ENCODE assay signal across 1 cellular context in the genomic region with DNA sequence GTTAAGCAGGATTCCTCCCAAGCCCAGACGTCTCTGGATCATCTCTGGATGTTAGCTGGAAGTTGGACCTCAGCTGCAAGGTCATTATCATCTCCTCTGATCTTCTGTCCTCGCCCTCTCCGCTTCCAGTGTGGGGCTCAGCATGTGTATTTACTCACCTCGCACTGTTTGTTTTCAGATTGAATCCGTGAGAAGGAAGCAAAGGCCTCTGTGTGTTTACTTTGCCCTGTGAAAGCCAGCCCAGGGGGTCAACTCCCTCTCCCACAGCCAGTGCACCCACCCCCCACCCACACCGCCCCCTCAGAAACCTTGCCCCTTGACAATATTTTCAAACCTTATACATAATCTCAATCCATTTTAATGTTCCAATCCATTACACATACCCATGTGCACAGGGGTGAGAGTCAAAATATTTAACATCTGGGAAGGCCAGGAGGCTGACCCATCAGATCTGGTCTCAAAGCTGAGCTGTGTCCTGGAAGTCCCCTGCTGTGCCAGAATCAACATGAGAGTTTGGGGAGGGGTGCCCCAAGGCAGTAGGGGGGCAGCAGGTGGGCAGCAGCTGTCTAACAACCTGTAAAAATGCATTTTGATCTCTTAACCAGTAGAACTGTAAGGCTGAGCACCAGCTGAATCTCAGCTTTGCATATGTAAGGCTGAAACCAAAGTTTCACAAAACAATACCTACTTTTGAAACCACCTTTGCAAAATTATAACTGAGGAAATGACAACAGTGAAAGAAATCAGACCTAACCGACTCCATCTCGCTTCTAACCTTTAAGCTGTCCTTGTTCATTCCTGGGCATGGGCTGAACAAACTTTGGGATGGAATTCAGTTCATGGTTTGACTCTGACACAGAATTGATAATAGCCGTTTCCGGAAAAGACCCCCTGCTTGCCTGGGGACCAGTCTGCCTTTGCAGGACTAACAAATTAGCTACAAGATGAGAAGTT.
A peak's percentile ranks its signal among the peaks of the same experiment; 100 is the strongest.
TF ChIP-seq lines count a peak whose summit lies in the region.

No MANE protein-coding gene starts in this region.

TF ChIP-seq in HepG2, 621 proteins besides CTCF, POLR2A, EP300 and RAD21 (continued from another document and continues in another):
- TF ChIP-seq CAMTA2 (CRISPR knock-in tag; IDR thresholded peaks at IDR 0.05; ENCODE audit: borderline replicate concordance): no peak; the same call in 1 of the 2 replicates
- TF ChIP-seq SRSF9 (IDR thresholded peaks at IDR 0.05; ENCODE audit: borderline replicate concordance, insufficient read depth, low read depth, low read length, poor library complexity, severe bottlenecking): no peak
- TF ChIP-seq, protein P1, sequence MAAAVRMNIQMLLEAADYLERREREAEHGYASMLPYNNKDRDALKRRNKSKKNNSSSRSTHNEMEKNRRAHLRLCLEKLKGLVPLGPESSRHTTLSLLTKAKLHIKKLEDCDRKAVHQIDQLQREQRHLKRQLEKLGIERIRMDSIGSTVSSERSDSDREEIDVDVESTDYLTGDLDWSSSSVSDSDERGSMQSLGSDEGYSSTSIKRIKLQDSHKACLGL (CRISPR knock-in tag; IDR thresholded peaks at IDR 0.05): no peak
- TF ChIP-seq HMGA1 (CRISPR knock-in tag; conservative IDR thresholded peaks at IDR 0.05): no peak
- TF ChIP-seq ZNF761 (CRISPR knock-in tag; conservative IDR thresholded peaks at IDR 0.05): 0 out of 2 replicates have a peak, but pooled peaks have one; percentile 44
- TF ChIP-seq, protein P2, sequence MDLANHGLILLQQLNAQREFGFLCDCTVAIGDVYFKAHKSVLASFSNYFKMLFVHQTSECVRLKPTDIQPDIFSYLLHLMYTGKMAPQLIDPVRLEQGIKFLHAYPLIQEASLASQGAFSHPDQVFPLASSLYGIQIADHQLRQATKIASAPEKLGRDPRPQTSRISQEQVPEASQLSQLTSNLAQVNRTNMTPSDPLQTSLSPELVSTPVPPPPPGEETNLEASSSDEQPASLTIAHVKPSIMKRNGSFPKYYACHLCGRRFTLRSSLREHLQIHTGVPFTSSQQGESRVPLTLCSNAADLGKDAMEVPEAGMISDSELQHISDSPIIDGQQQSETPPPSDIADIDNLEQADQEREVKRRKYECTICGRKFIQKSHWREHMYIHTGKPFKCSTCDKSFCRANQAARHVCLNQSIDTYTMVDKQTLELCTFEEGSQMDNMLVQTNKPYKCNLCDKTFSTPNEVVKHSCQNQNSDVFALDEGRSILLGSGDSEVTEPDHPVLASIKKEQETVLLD (CRISPR knock-in tag; IDR thresholded peaks at IDR 0.05; ENCODE audit: low read depth): no peak
- TF ChIP-seq ZNF513 (CRISPR knock-in tag; conservative IDR thresholded peaks at IDR 0.05): no peak
- TF ChIP-seq MTF1 (CRISPR knock-in tag; IDR thresholded peaks at IDR 0.05): no peak
- no peak for TF ChIP-seq NRL (CRISPR knock-in tag; IDR thresholded peaks at IDR 0.05; ENCODE audit: borderline replicate concordance)
- no peak for TF ChIP-seq ARHGAP35 (CRISPR knock-in tag; IDR thresholded peaks at IDR 0.05; ENCODE audit: borderline replicate concordance)
- TF ChIP-seq ZBTB38 (CRISPR knock-in tag; IDR thresholded peaks at IDR 0.05): no peak
- TF ChIP-seq REXO4 (CRISPR knock-in tag; IDR thresholded peaks at IDR 0.05; ENCODE audit: borderline replicate concordance): no peak
- TF ChIP-seq ZMYM3 (CRISPR knock-in tag; IDR thresholded peaks at IDR 0.05): peak; percentile 81
- no peak for TF ChIP-seq MTF2 (CRISPR knock-in tag; IDR thresholded peaks at IDR 0.05; ENCODE audit: borderline replicate concordance)
- TF ChIP-seq ZNF563 (CRISPR knock-in tag; IDR thresholded peaks at IDR 0.05): 0 out of 2 replicates have a peak, but pooled peaks have one; percentile 14
- no peak for TF ChIP-seq KDM5A (IDR thresholded peaks at IDR 0.05; ENCODE audit: borderline replicate concordance, low read length)
- TF ChIP-seq ZNF496 (CRISPR knock-in tag; IDR thresholded peaks at IDR 0.05; ENCODE audit: insufficient replicate concordance): no peak
- TF ChIP-seq, protein P3, sequence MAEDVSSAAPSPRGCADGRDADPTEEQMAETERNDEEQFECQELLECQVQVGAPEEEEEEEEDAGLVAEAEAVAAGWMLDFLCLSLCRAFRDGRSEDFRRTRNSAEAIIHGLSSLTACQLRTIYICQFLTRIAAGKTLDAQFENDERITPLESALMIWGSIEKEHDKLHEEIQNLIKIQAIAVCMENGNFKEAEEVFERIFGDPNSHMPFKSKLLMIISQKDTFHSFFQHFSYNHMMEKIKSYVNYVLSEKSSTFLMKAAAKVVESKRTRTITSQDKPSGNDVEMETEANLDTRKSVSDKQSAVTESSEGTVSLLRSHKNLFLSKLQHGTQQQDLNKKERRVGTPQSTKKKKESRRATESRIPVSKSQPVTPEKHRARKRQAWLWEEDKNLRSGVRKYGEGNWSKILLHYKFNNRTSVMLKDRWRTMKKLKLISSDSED (CRISPR knock-in tag; IDR thresholded peaks at IDR 0.05): no peak
- TF ChIP-seq ZNF160 (CRISPR knock-in tag; IDR thresholded peaks at IDR 0.05): no peak
- no peak for TF ChIP-seq ZFAT (CRISPR knock-in tag; conservative IDR thresholded peaks at IDR 0.05)
- TF ChIP-seq KLF13 (CRISPR knock-in tag; IDR thresholded peaks at IDR 0.05): no peak
- TF ChIP-seq TGIF2 (CRISPR knock-in tag; IDR thresholded peaks at IDR 0.05): 0 out of 2 replicates have a peak, but pooled peaks have one; percentile 15
- no peak for TF ChIP-seq ZXDC (CRISPR knock-in tag; IDR thresholded peaks at IDR 0.05)
- TF ChIP-seq ZNF644 (CRISPR knock-in tag; IDR thresholded peaks at IDR 0.05; ENCODE audit: low read depth): peak; percentile 57; the same call in 1 of the 2 replicates
- peak; percentile 51; the same call in 1 of the 2 replicates for TF ChIP-seq MAZ (IDR thresholded peaks at IDR 0.05; ENCODE audit: borderline replicate concordance, low read depth, low read length)
- TF ChIP-seq MAZ (CRISPR knock-in tag; IDR thresholded peaks at IDR 0.05; ENCODE audit: low read depth): 0 out of 2 replicates have a peak, but pooled peaks have one; percentile 12
- TF ChIP-seq ZNF710 (CRISPR knock-in tag; IDR thresholded peaks at IDR 0.05; ENCODE audit: borderline replicate concordance): peak; percentile 76; the same call in 1 of the 2 replicates
- TF ChIP-seq, protein P4, sequence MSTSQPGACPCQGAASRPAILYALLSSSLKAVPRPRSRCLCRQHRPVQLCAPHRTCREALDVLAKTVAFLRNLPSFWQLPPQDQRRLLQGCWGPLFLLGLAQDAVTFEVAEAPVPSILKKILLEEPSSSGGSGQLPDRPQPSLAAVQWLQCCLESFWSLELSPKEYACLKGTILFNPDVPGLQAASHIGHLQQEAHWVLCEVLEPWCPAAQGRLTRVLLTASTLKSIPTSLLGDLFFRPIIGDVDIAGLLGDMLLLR (CRISPR knock-in tag; IDR thresholded peaks at IDR 0.05): 0 out of 2 replicates have a peak, but pooled peaks have one; percentile 17
- TF ChIP-seq, protein P5, sequence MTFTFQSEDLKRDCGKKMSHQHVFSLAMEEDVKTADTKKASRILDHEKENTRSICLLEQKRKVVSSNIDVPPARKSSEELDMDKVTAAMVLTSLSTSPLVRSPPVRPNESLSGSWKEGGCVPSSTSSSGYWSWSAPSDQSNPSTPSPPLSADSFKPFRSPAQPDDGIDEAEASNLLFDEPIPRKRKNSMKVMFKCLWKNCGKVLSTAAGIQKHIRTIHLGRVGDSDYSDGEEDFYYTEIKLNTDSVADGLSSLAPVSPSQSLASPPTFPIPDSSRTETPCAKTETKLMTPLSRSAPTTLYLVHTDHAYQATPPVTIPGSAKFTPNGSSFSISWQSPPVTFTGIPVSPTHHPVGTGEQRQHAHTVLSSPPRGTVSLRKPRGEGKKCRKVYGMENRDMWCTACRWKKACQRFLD (CRISPR knock-in tag; IDR thresholded peaks at IDR 0.05; ENCODE audit: borderline replicate concordance): no peak
- no peak for TF ChIP-seq ZFP82 (CRISPR knock-in tag; IDR thresholded peaks at IDR 0.05; ENCODE audit: borderline replicate concordance)
- peak; percentile 89 for TF ChIP-seq ARNTL (CRISPR knock-in tag; IDR thresholded peaks at IDR 0.05)
- TF ChIP-seq, protein P6, sequence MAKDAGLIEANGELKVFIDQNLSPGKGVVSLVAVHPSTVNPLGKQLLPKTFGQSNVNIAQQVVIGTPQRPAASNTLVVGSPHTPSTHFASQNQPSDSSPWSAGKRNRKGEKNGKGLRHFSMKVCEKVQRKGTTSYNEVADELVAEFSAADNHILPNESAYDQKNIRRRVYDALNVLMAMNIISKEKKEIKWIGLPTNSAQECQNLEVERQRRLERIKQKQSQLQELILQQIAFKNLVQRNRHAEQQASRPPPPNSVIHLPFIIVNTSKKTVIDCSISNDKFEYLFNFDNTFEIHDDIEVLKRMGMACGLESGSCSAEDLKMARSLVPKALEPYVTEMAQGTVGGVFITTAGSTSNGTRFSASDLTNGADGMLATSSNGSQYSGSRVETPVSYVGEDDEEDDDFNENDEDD (CRISPR knock-in tag; IDR thresholded peaks at IDR 0.05; ENCODE audit: borderline replicate concordance): peak; percentile 51; the same call in 1 of the 2 replicates
- TF ChIP-seq YY1 (IDR thresholded peaks at IDR 0.05; ENCODE audit: insufficient read depth, insufficient replicate concordance, low read depth, low read length): no peak
- TF ChIP-seq ZNF3 (CRISPR knock-in tag; IDR thresholded peaks at IDR 0.05): no peak
- TF ChIP-seq ZNF207 (IDR thresholded peaks at IDR 0.05; ENCODE audit: borderline replicate concordance): no peak
- no peak for TF ChIP-seq NPAS2 (CRISPR knock-in tag; IDR thresholded peaks at IDR 0.05; ENCODE audit: borderline replicate concordance)
- no peak for TF ChIP-seq MTA3 (CRISPR knock-in tag; IDR thresholded peaks at IDR 0.05)
- TF ChIP-seq ZFP37 (CRISPR knock-in tag; IDR thresholded peaks at IDR 0.05; ENCODE audit: borderline replicate concordance): no peak
- TF ChIP-seq SMARCC2 (IDR thresholded peaks at IDR 0.05): no peak
- no peak for TF ChIP-seq ZNF275 (CRISPR knock-in tag; IDR thresholded peaks at IDR 0.05; ENCODE audit: borderline replicate concordance)
- TF ChIP-seq ZNF20 (CRISPR knock-in tag; IDR thresholded peaks at IDR 0.05): no peak
- no peak for TF ChIP-seq ZNF615 (CRISPR knock-in tag; IDR thresholded peaks at IDR 0.05; ENCODE audit: borderline replicate concordance)
